16 cellular contexts compared by ENCODE assay signal in the genomic region with DNA sequence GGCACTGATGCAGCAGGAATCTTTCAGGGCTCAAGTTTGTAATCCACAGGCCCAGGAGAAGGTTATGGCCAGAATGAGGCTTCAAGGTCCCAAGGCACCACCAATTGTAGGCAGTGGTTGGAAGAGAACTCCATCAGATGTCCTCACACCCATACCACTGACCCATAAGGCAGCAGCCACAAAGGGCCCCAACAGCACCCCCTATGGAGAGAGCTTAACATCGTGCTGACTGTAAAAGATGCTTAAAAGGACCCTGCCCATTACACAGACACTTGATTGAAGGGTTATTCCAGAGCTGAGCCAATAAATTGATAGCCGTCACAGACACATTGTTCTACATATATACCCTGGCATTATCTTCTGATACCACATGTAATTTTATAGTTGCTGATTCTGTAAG.
DNase-seq lines count a peak whose midpoint lies in the region; ATAC-seq and TF ChIP-seq lines count a peak whose summit lies in the region.
"Had no signal": no experiment of that assay in that cellular context is flagged by ENCODE, and none has a peak within 500 bp of the region (broad histone marks: within the 10 kb centered on the region; RNA-seq: fewer than 3 reads in every experiment).

No MANE protein-coding gene starts in this region.

- no peaks in the 10 kb centered on the region for H3K23me2 ChIP-seq in H9 (ENCODE audit: insufficient read length, low read depth, low read length, poor library complexity, severe bottlenecking)

- no peak overlapping the region for H2BK12ac ChIP-seq in H9 (ENCODE audit: insufficient read length, low read depth, low read length)

- intact Hi-C loops in left colon (cut with DNase I, micrococcal nuclease) = no loop called here

- peaks cover 21% of the 10 kb centered on the region in 2 experiments for H3K4me1 Mint-ChIP-seq in H9
- H3K4me1 Mint-ChIP-seq in WTC11 = peaks cover 32% of the 10 kb centered on the region
- no peaks in the 10 kb centered on the region for H3K4me1 Mint-ChIP-seq in CD8-positive, alpha-beta memory T cell
- H3K4me1 Mint-ChIP-seq: memory B cell had no signal

- no CpG with 5 or more reads among the region's 2 CpGs for WGBS in H9 (ENCODE audit: extremely low coverage, insufficient read length, low lambda C conversion rate)

- peaks cover 0 to 5% of the 10 kb centered on the region in 2 experiments; a peak in 2 of 5 replicates for H3K9me3 Mint-ChIP-seq in H9
- H3K9me3 Mint-ChIP-seq in WTC11 = peaks cover 10% of the 10 kb centered on the region
- no peaks in the 10 kb centered on the region for H3K9me3 Mint-ChIP-seq in CD8-positive, alpha-beta memory T cell
- H3K9me3 Mint-ChIP-seq: activated naive CD4-positive, alpha-beta T cell treated with anti-CD3 and anti-CD28 coated beads, Interleukin-2, amount 10 ng/mL, durations not matched to agents 7 days and 5 days; memory B cell had no signal

- no peak overlapping the region for H2BK15ac ChIP-seq in H9 (ENCODE audit: low read depth, low read length)

- ATAC-seq in WTC11 = peak; percentile 50
- peak; percentile 40 for ATAC-seq in left colon
- ATAC-seq in HG02763 (IDR thresholded peaks at IDR 0.05; ENCODE audit: unreplicated experiment) = no peak
- ATAC-seq in HG03108 (IDR thresholded peaks at IDR 0.05; ENCODE audit: unreplicated experiment) = no peak

- no peak overlapping the region for H2BK20ac ChIP-seq in H9 (ENCODE audit: low read depth, low read length, poor library complexity, severe bottlenecking)

- no peak overlapping the region for H3K56ac ChIP-seq in H9 (ENCODE audit: insufficient read length, low read depth, low read length)

- no peaks in the 10 kb centered on the region for H4K20me1 ChIP-seq in H9 (ENCODE audit: control insufficient read depth, insufficient read depth, insufficient read length)

- no peak overlapping the region for H2AFZ ChIP-seq in H9 (ENCODE audit: low read length)

- no peak overlapping the region for H3K14ac ChIP-seq in H9 (ENCODE audit: insufficient read depth, low read length)

- H3K4me2 ChIP-seq in H9 (ENCODE audit: insufficient read depth, insufficient read length, low read length) = no peak overlapping the region

- no peak overlapping the region for H3K18ac ChIP-seq in H9 (ENCODE audit: insufficient read length, low read depth, low read length)

- H3K36me3 Mint-ChIP-seq in H9 (ENCODE audit: insufficient read depth in 1 of 3, low read depth in 3 of 3) (peaks cover 17 to 49% (median 39%) of the 10 kb centered on the region in 3 experiments), WTC11 (peaks cover 40% of the 10 kb centered on the region)
- no peaks in the 10 kb centered on the region for H3K36me3 Mint-ChIP-seq in CD8-positive, alpha-beta memory T cell
- H3K36me3 Mint-ChIP-seq: activated naive CD4-positive, alpha-beta T cell treated with anti-CD3 and anti-CD28 coated beads, Interleukin-2, amount 10 ng/mL, durations not matched to agents 7 days and 5 days; memory B cell had no signal

- H3K4me3 ChIP-seq in BE2C (ENCODE audit: low read depth, low read length) = no peak overlapping the region
- no peak overlapping the region for H3K4me3 ChIP-seq in CD8-positive, alpha-beta memory T cell (ENCODE audit: low read length)
- H3K4me3 ChIP-seq: testis had no signal

- POLR2A ChIA-PET in WTC11 (lab: Charles Lee) = no interaction called here
- POLR2A ChIA-PET in CD8-positive, alpha-beta memory T cell (lab: Charles Lee) = no interaction called here

- peaks cover 27% of the 10 kb centered on the region for H3K36me3 ChIP-seq in BE2C
- H3K36me3 ChIP-seq in CD8-positive, alpha-beta memory T cell (ENCODE audit: insufficient read depth, low read length) = no peaks in the 10 kb centered on the region

- no peak overlapping the region for H2AK5ac ChIP-seq in H9 (ENCODE audit: insufficient read length, low read length)

- no peak overlapping the region for H3K9ac ChIP-seq in H9 (ENCODE audit: extremely low read depth, insufficient read length, low read length)

- H3K27me3 Mint-ChIP-seq in H9 (ENCODE audit: low read depth) = no peaks in the 10 kb centered on the region; the same call in 1 of the 2 replicates
- no peaks in the 10 kb centered on the region for H3K27me3 Mint-ChIP-seq in WTC11 (ENCODE audit: low read depth)
- H3K27me3 Mint-ChIP-seq in CD8-positive, alpha-beta memory T cell = peaks cover 5 to 44% of the 10 kb centered on the region in 2 donors

- no peak overlapping the region for H4K91ac ChIP-seq in H9 (ENCODE audit: insufficient read length, low read depth, low read length)

- CTCF ChIA-PET in WTC11 (lab: Charles Lee) = interaction anchor here (0.5 to 1.7 kb wide), 13 partner anchors 9 to 476 kb away, joined by 3 to 9 read pairs (median 4); no protein-coding TSS in a partner anchor
- CTCF ChIA-PET in CD8-positive, alpha-beta memory T cell (lab: Charles Lee) = no interaction called here

- H3K79me2 ChIP-seq in H9 (ENCODE audit: insufficient read depth, low read length) = no peaks in the 10 kb centered on the region

- TF ChIP-seq CTCF in BE2C (IDR thresholded peaks at IDR 0.05; ENCODE audit: low read depth, low read length) (peak; percentile 40), H9 (conservative IDR thresholded peaks at IDR 0.05) (peak; percentile 53), WTC11 (IDR thresholded peaks at IDR 0.05) (no peak)

- H3K4me1 ChIP-seq in BE2C (no peaks in the 10 kb centered on the region), H9 (ENCODE audit: insufficient read depth, low read length) (no peaks in the 10 kb centered on the region; the same call in 1 of the 2 replicates)
- no peaks in the 10 kb centered on the region for H3K4me1 ChIP-seq in CD8-positive, alpha-beta memory T cell (ENCODE audit: insufficient read depth, low read length)
- H3K4me1 ChIP-seq: testis had no signal

- H4K5ac ChIP-seq in H9 (ENCODE audit: insufficient read length, low read depth, low read length) = no peak overlapping the region

- H3K9me3 ChIP-seq in BE2C (no peaks in the 10 kb centered on the region), H9 (ENCODE audit: control insufficient read depth, low read depth, low read length) (no peaks in the 10 kb centered on the region)
- no peaks in the 10 kb centered on the region for H3K9me3 ChIP-seq in CD8-positive, alpha-beta memory T cell (ENCODE audit: low read length)
- H3K9me3 ChIP-seq: Caco-2, testis had no signal

- H3K79me1 ChIP-seq in H9 (ENCODE audit: insufficient read depth, low read depth, low read length, poor library complexity, severe bottlenecking) = no peaks in the 10 kb centered on the region

- H2BK120ac ChIP-seq in H9 (ENCODE audit: low read depth, low read length, poor library complexity, severe bottlenecking) = no peak overlapping the region

- no peak overlapping the region for H3T11ph ChIP-seq in H9 (ENCODE audit: low read length)

- DNase-seq in BE2C = peak; percentile 23
- DNase-seq in H9 = peak; percentile 53
- peak; percentile 36 for DNase-seq in WTC11 (ENCODE audit: low spot score)
- DNase-seq in left colon = no peak
- no peak for DNase-seq in CD8-positive, alpha-beta memory T cell
- DNase-seq in Ammon's horn (ENCODE audit: low spot score) = no peak
- DNase-seq: activated CD4-positive, alpha-beta T cell treated with anti-CD3 and anti-CD28 coated beads for 4 hours; activated naive CD4-positive, alpha-beta T cell treated with anti-CD3 and anti-CD28 coated beads, Interleukin-2, amount 10 ng/mL, durations not matched to agents 7 days and 5 days; dermis blood vessel endothelial cell; head of caudate nucleus; right cardiac atrium; testis had no signal

- H3K27ac ChIP-seq in H9 (ENCODE audit: insufficient read length, low read depth, low read length) = no peak overlapping the region
- no peak overlapping the region for H3K27ac ChIP-seq in CD8-positive, alpha-beta memory T cell (ENCODE audit: low read depth, low read length)
- H3K27ac ChIP-seq: testis had no signal

- H3K4me3 Mint-ChIP-seq in H9 = no peak overlapping the region
- no peak overlapping the region for H3K4me3 Mint-ChIP-seq in WTC11
- H3K4me3 Mint-ChIP-seq in CD8-positive, alpha-beta memory T cell = no peak overlapping the region
- H3K4me3 Mint-ChIP-seq: activated naive CD4-positive, alpha-beta T cell treated with anti-CD3 and anti-CD28 coated beads, Interleukin-2, amount 10 ng/mL, durations not matched to agents 7 days and 5 days; memory B cell had no signal

- no peak overlapping the region for H2BK5ac ChIP-seq in H9 (ENCODE audit: insufficient read length, low read length)

- no peak overlapping the region for H4K8ac ChIP-seq in H9 (replicated peaks; ENCODE audit: insufficient read length, low read depth, low read length)

- H3K27ac Mint-ChIP-seq in H9 (peak overlapping the region in 1 of 3 experiments; percentile 44; a peak in 1 of 7 replicates), WTC11 (peak overlapping the region; percentile 59)
- H3K27ac Mint-ChIP-seq in CD8-positive, alpha-beta memory T cell = no peak overlapping the region
- H3K27ac Mint-ChIP-seq: activated naive CD4-positive, alpha-beta T cell treated with anti-CD3 and anti-CD28 coated beads, Interleukin-2, amount 10 ng/mL, durations not matched to agents 7 days and 5 days; memory B cell had no signal

- no peak overlapping the region for H3K23ac ChIP-seq in H9 (ENCODE audit: insufficient read length, low read depth, low read length)

- H3K27me3 ChIP-seq in BE2C (no peaks in the 10 kb centered on the region), H9 (ENCODE audit: insufficient read depth, low read length) (no peaks in the 10 kb centered on the region; the same call in 1 of the 2 replicates)
- H3K27me3 ChIP-seq in CD8-positive, alpha-beta memory T cell (ENCODE audit: insufficient read depth, low read length, poor library complexity, severe bottlenecking) = peaks cover 3% of the 10 kb centered on the region
- H3K27me3 ChIP-seq: testis had no signal

- no peak overlapping the region for H3K4ac ChIP-seq in H9 (ENCODE audit: low read depth, low read length)

TF ChIP-seq in WTC11, 78 proteins besides CTCF, POLR2A, EP300 and RAD21 (continues in another document):
- no peak for TF ChIP-seq FOXK1 (CRISPR knock-in tag; IDR thresholded peaks at IDR 0.05)
- no peak for TF ChIP-seq NFE2L1 (CRISPR knock-in tag; IDR thresholded peaks at IDR 0.05)
- no peak for TF ChIP-seq ATF2 (CRISPR knock-in tag; IDR thresholded peaks at IDR 0.05; ENCODE audit: borderline replicate concordance, low read depth)
- no peak for TF ChIP-seq SMAD4 (CRISPR knock-in tag; IDR thresholded peaks at IDR 0.05)
- no peak for TF ChIP-seq EMX1 (CRISPR knock-in tag; IDR thresholded peaks at IDR 0.05)

Comparison
In these comparisons a context has a peak if more than half of its experiments do, and no peak if none do; other contexts are left out.
1. DNase-seq: peak in BE2C (single experiment), H9 (single experiment) and WTC11 (single experiment); none in left colon (0 of 2), CD8-positive, alpha-beta memory T cell (0 of 5) and Ammon's horn (single experiment).
2. ATAC-seq: peak in WTC11 (single experiment) and left colon (single experiment); none in HG02763 (single experiment) and HG03108 (single experiment).